ENCODE assay signal across 2 cellular contexts in genomic region chr4:1770791-1771231, GRCh38.
TF ChIP-seq lines count a peak whose summit lies in the region.

No MANE protein-coding gene starts in this region.

TF ChIP-seq in IMR-90, 13 proteins besides CTCF, POLR2A, EP300 and RAD21:
- TF ChIP-seq CEBPB (IDR thresholded peaks at IDR 0.05; ENCODE audit: low read depth, low read length) (no peak), RFX5 (IDR thresholded peaks at IDR 0.05; ENCODE audit: low read depth, low read length) (no peak), BHLHE40 (IDR thresholded peaks at IDR 0.05; ENCODE audit: low read depth, low read length) (no peak), MXI1 (IDR thresholded peaks at IDR 0.05; ENCODE audit: borderline replicate concordance, low read depth, low read length) (no peak), RCOR1 (IDR thresholded peaks at IDR 0.05; ENCODE audit: insufficient replicate concordance, low read length) (no peak), NFE2L2 (IDR thresholded peaks at IDR 0.05; ENCODE audit: low read depth, low read length) (no peak), ELK1 (IDR thresholded peaks at IDR 0.05; ENCODE audit: borderline replicate concordance, low read depth, low read length) (no peak), MAZ (IDR thresholded peaks at IDR 0.05; ENCODE audit: borderline replicate concordance, low read depth, low read length) (no peak), USF2 (IDR thresholded peaks at IDR 0.05; ENCODE audit: low read depth, low read length) (no peak), MAFK (IDR thresholded peaks at IDR 0.05; ENCODE audit: low read depth, low read length) (no peak)

TF ChIP-seq in H1, 55 proteins besides CTCF, POLR2A, EP300 and RAD21:
- TF ChIP-seq BRCA1 (IDR thresholded peaks at IDR 0.05; ENCODE audit: low read depth, low read length), result no peak
- TF ChIP-seq E2F6 (IDR thresholded peaks at IDR 0.05), result no peak
- TF ChIP-seq CTBP2 (IDR thresholded peaks at IDR 0.05; ENCODE audit: borderline replicate concordance, insufficient read depth, insufficient read length, low read length), result no peak
- no peak for TF ChIP-seq TAF7 (optimal IDR thresholded peaks at IDR 0.05; ENCODE audit: borderline replicate concordance, low read depth, low read length)
- TF ChIP-seq EGR1 (IDR thresholded peaks at IDR 0.05; ENCODE audit: borderline replicate concordance, low read depth, low read length), result no peak
- TF ChIP-seq SIX5 (IDR thresholded peaks at IDR 0.05; ENCODE audit: low read depth, low read length), result no peak
- TF ChIP-seq BACH1 (IDR thresholded peaks at IDR 0.05; ENCODE audit: low read length), result no peak
- no peak for TF ChIP-seq CHD1 (IDR thresholded peaks at IDR 0.05; ENCODE audit: low read depth, low read length)
- no peak for TF ChIP-seq KDM5A (IDR thresholded peaks at IDR 0.05; ENCODE audit: low read length)
- no peak for TF ChIP-seq RFX5 (IDR thresholded peaks at IDR 0.05; ENCODE audit: borderline replicate concordance, low read depth, low read length)
- no peak for TF ChIP-seq ZNF274 (IDR thresholded peaks at IDR 0.05; ENCODE audit: borderline replicate concordance, extremely low read depth, low read length)
- no peak for TF ChIP-seq SP1 (IDR thresholded peaks at IDR 0.05; ENCODE audit: low read depth, low read length)
- TF ChIP-seq TEAD4 (IDR thresholded peaks at IDR 0.05; ENCODE audit: low read depth, low read length), result no peak
- TF ChIP-seq YY1 (IDR thresholded peaks at IDR 0.05; ENCODE audit: low read depth, low read length), result no peak
